Comparison of ENCODE assay signal across 16 cellular contexts in the genomic region with DNA sequence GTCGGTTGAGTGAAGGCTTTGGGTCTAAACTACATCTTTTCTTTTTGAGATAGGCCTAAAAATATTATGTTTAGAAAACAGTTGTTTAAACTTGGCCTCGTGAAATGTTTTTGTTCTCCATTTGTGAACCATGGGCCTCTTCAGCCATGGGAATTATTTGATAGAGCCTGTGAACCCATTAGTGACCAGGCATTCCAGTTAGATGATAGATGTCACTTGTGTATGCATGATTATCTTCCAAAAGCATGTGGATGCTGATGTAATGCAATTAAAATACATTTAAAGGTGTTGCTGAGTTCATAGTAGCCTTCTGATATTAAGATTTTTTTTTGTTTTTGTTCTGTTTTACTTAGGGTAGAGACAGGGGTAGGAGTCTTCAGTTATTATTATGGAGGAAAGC. TPM values are rescaled to one million over a fixed set of nuclear protein-coding genes. Genes with fewer than 3 reads are reported as not detected.
DNase-seq lines count a peak whose midpoint lies in the region; ATAC-seq, FAIRE-seq and TF ChIP-seq lines count a peak whose summit lies in the region.
"Had no signal": no experiment of that assay in that cellular context is flagged by ENCODE, and none has a peak within 500 bp of the region (broad histone marks: within the 10 kb centered on the region; RNA-seq: fewer than 3 reads in every experiment).

No MANE protein-coding gene starts in this region.

- no peaks in the 10 kb centered on the region for H3K36me3 ChIP-seq in psoas muscle (ENCODE audit: insufficient read depth in 1 of 2, low read depth in 1 of 2)
- H3K36me3 ChIP-seq: MG63 had no signal

- H3K9me3 Mint-ChIP-seq in natural killer cell: no peaks in the 10 kb centered on the region
- no peaks in the 10 kb centered on the region for H3K9me3 Mint-ChIP-seq in natural killer cell treated with Interleukin-12 subunit alpha and Interleukin-12 subunit beta and Interleukin-15 and Interleukin-18, amount 100 ng/mL, for 72 hours
- H3K9me3 Mint-ChIP-seq in dendritic cell treated with granulocyte-macrophage colony-stimulating factor and Interleukin-4, amounts not matched to agents 40 ng/mL and 50 ng/mL, for 4 days: no peaks in the 10 kb centered on the region
- H3K9me3 Mint-ChIP-seq: activated CD4-positive, alpha-beta T cell treated with anti-CD3 and anti-CD28 coated beads, Interleukin-2, amount 10 ng/mL, durations not matched to agents 7 days and 5 days; activated T-cell treated with anti-CD3 and anti-CD28 coated beads, Interleukin-2, amount 50 U/mL, for 72 hours had no signal

- TF ChIP-seq CTCF in natural killer cell (IDR thresholded peaks at IDR 0.05) (no peak), psoas muscle (IDR thresholded peaks at IDR 0.05) (no peak), D721Med (IDR thresholded peaks at IDR 0.05; ENCODE audit: insufficient read depth, missing control alignments) (no peak)

- H3K27ac ChIP-seq in psoas muscle: peak overlapping the region; percentile 94

- peak overlapping the region; percentile 71 for H3K4me3 ChIP-seq in psoas muscle
- H3K4me3 ChIP-seq: MG63 had no signal

- 45 to 70% (median 57%) methylated on average over 2 of the region's 2 CpGs for WGBS in psoas muscle, 3 donors

- H3K27ac Mint-ChIP-seq in natural killer cell: no peak overlapping the region
- no peak overlapping the region for H3K27ac Mint-ChIP-seq in natural killer cell treated with Interleukin-12 subunit alpha and Interleukin-12 subunit beta and Interleukin-15 and Interleukin-18, amount 100 ng/mL, for 72 hours
- peak overlapping the region; percentile 78 for H3K27ac Mint-ChIP-seq in dendritic cell treated with granulocyte-macrophage colony-stimulating factor and Interleukin-4, amounts not matched to agents 40 ng/mL and 50 ng/mL, for 4 days
- H3K27ac Mint-ChIP-seq: activated CD4-positive, alpha-beta T cell treated with anti-CD3 and anti-CD28 coated beads, Interleukin-2, amount 10 ng/mL, durations not matched to agents 7 days and 5 days had no signal

- intact Hi-C loops in natural killer cell (cut with micrococcal nuclease) (no loop called here), psoas muscle (cut with DNase I) (no loop called here)
- intact Hi-C loops in dendritic cell treated with granulocyte-macrophage colony-stimulating factor and Interleukin-4, amounts not matched to agents 40 ng/mL and 50 ng/mL, for 4 days (cut with micrococcal nuclease): no loop called here

- no peaks in the 10 kb centered on the region for H3K36me3 Mint-ChIP-seq in natural killer cell
- no peaks in the 10 kb centered on the region for H3K36me3 Mint-ChIP-seq in natural killer cell treated with Interleukin-12 subunit alpha and Interleukin-12 subunit beta and Interleukin-15 and Interleukin-18, amount 100 ng/mL, for 72 hours
- H3K36me3 Mint-ChIP-seq in dendritic cell treated with granulocyte-macrophage colony-stimulating factor and Interleukin-4, amounts not matched to agents 40 ng/mL and 50 ng/mL, for 4 days (ENCODE audit: low read depth): peaks cover 33% of the 10 kb centered on the region

- no peak for FAIRE-seq in D721Med (lab: Jason Lieb, UNC)
- FAIRE-seq: HTR-8/SVneo had no signal

- ATAC-seq in natural killer cell: no peak
- ATAC-seq in natural killer cell treated with Interleukin-12 subunit alpha and Interleukin-12 subunit beta and Interleukin-15 and Interleukin-18, amount 100 ng/mL, for 72 hours: no peak
- peak in 3 of 4 donors; percentile 23 to 40 (median 33) for ATAC-seq in psoas muscle
- ATAC-seq in HG03457 (IDR thresholded peaks at IDR 0.05; ENCODE audit: unreplicated experiment): no peak
- ATAC-seq: activated T-cell treated with anti-CD3 and anti-CD28 coated beads, Interleukin-2, amount 50 U/mL, for 72 hours; stimulated activated naive CD8-positive, alpha-beta T cell treated with anti-CD3 and anti-CD28 coated beads, Interleukin-15, Interleukin-2, amounts not matched to agents 100 U/mL and 50 U/mL, for 24 hours had no signal

- peaks cover 86% of the 10 kb centered on the region for H3K4me1 ChIP-seq in psoas muscle

- no peak for DNase-seq in natural killer cell
- DNase-seq in natural killer cell treated with Interleukin-12 subunit alpha and Interleukin-12 subunit beta and Interleukin-15 and Interleukin-18, amount 100 ng/mL, for 72 hours (ENCODE audit: low spot score): no peak
- DNase-seq in psoas muscle: no peak
- DNase-seq in D721Med (ENCODE audit: insufficient read length, low spot score): no peak
- DNase-seq in stimulated activated CD4-positive, alpha-beta T cell treated with anti-CD3 and anti-CD28 coated beads, Interleukin-4, amount 100 ng/mL, for 4 hours: no peak
- DNase-seq in T-helper 2 cell: no peak
- DNase-seq: activated CD4-positive, alpha-beta T cell treated with anti-CD3 and anti-CD28 coated beads, Interleukin-2, amount 10 ng/mL, durations not matched to agents 7 days and 5 days; activated T-cell treated with anti-CD3 and anti-CD28 coated beads, Interleukin-2, amount 50 U/mL, for 72 hours; aorta; MG63; NCI-H2081; NCI-H526 treated with DMSO at 0.1 percent for 48 hours; stimulated activated naive CD8-positive, alpha-beta T cell treated with anti-CD3 and anti-CD28 coated beads, Interleukin-15, Interleukin-2, amounts not matched to agents 100 U/mL and 50 U/mL, for 24 hours had no signal

- peak overlapping the region; percentile 13 for H3K4me3 Mint-ChIP-seq in natural killer cell
- H3K4me3 Mint-ChIP-seq in natural killer cell treated with Interleukin-12 subunit alpha and Interleukin-12 subunit beta and Interleukin-15 and Interleukin-18, amount 100 ng/mL, for 72 hours: no peak overlapping the region
- peak overlapping the region; percentile 9 for H3K4me3 Mint-ChIP-seq in dendritic cell treated with granulocyte-macrophage colony-stimulating factor and Interleukin-4, amounts not matched to agents 40 ng/mL and 50 ng/mL, for 4 days
- H3K4me3 Mint-ChIP-seq: activated CD4-positive, alpha-beta T cell treated with anti-CD3 and anti-CD28 coated beads, Interleukin-2, amount 10 ng/mL, durations not matched to agents 7 days and 5 days; activated T-cell treated with anti-CD3 and anti-CD28 coated beads, Interleukin-2, amount 50 U/mL, for 72 hours had no signal

- peaks cover 7 to 16% of the 10 kb centered on the region in 2 donors for H3K4me1 Mint-ChIP-seq in natural killer cell
- H3K4me1 Mint-ChIP-seq in natural killer cell treated with Interleukin-12 subunit alpha and Interleukin-12 subunit beta and Interleukin-15 and Interleukin-18, amount 100 ng/mL, for 72 hours (ENCODE audit: low read depth in 2 of 2): peaks cover 14 to 16% of the 10 kb centered on the region in 2 donors
- H3K4me1 Mint-ChIP-seq in dendritic cell treated with granulocyte-macrophage colony-stimulating factor and Interleukin-4, amounts not matched to agents 40 ng/mL and 50 ng/mL, for 4 days (ENCODE audit: low read depth): peaks cover 28% of the 10 kb centered on the region

- no peaks in the 10 kb centered on the region for H3K27me3 ChIP-seq in psoas muscle (ENCODE audit: insufficient read depth in 3 of 3, low read length in 2 of 3)
- H3K27me3 ChIP-seq: MG63 had no signal

- H3K9me3 ChIP-seq in psoas muscle: no peaks in the 10 kb centered on the region
- H3K9me3 ChIP-seq: MG63 had no signal

- no peaks in the 10 kb centered on the region for H3K27me3 Mint-ChIP-seq in natural killer cell (ENCODE audit: low read depth in 2 of 2)
- no peaks in the 10 kb centered on the region for H3K27me3 Mint-ChIP-seq in natural killer cell treated with Interleukin-12 subunit alpha and Interleukin-12 subunit beta and Interleukin-15 and Interleukin-18, amount 100 ng/mL, for 72 hours
- H3K27me3 Mint-ChIP-seq in dendritic cell treated with granulocyte-macrophage colony-stimulating factor and Interleukin-4, amounts not matched to agents 40 ng/mL and 50 ng/mL, for 4 days: no peaks in the 10 kb centered on the region
- H3K27me3 Mint-ChIP-seq: activated CD4-positive, alpha-beta T cell treated with anti-CD3 and anti-CD28 coated beads, Interleukin-2, amount 10 ng/mL, durations not matched to agents 7 days and 5 days had no signal

RNA-seq across cellular contexts. Expression of gene CPEB4, which starts 32.7 kb away (rescaled TPM):
- total RNA-seq in natural killer cell (10 to 100 TPM; 44.4 to 60.4 (median 55.1) TPM), psoas muscle (100 to 1,000 TPM in 3 of 4 donors, 10 to 100 TPM in 1; 95.0 to 262 (median 225) TPM)
- total RNA-seq in natural killer cell treated with Interleukin-12 subunit alpha and Interleukin-12 subunit beta and Interleukin-15 and Interleukin-18, amount 100 ng/mL, for 72 hours: 10 to 100 TPM; 29.9 to 45.6 TPM
- polyA plus RNA-seq in psoas muscle: 10 to 100 TPM; 30.4 to 86.4 (median 33.1) TPM

Comparison
In these comparisons a context has a peak if more than half of its experiments do, and no peak if none do; other contexts are left out.
1. ATAC-seq: peak in psoas muscle (3 of 4); none in natural killer cell (0 of 3), natural killer cell treated with Interleukin-12 subunit alpha and Interleukin-12 subunit beta and Interleukin-15 and Interleukin-18, amount 100 ng/mL, for 72 hours (0 of 2) and HG03457 (single experiment).